Comparison of ENCODE assay signal across 19 cellular contexts in genomic region chrX:150940844-150941495, GRCh38.
"Had no signal": no experiment of that assay in that cellular context is flagged by ENCODE, and none has a peak within 500 bp of the region (broad histone marks: within the 10 kb centered on the region; RNA-seq: fewer than 3 reads in every experiment).

No MANE protein-coding gene starts in this region.

- H3K9me3 Mint-ChIP-seq: activated CD4-positive, alpha-beta memory T cell treated with anti-CD3 and anti-CD28 coated beads for 36 hours; activated naive CD4-positive, alpha-beta T cell treated with anti-CD3 and anti-CD28 coated beads, Interleukin-2, amount 50 U/mL, for 72 hours; activated T-cell treated with anti-CD3 and anti-CD28 coated beads, Interleukin-2, amount 50 U/mL, for 4 hours had no signal

- H3K4me3 ChIP-seq: body of pancreas, psoas muscle, sigmoid colon, stomach, vagina had no signal

- H3K36me3 ChIP-seq: sigmoid colon, stomach, vagina had no signal

- H3K27me3 ChIP-seq: body of pancreas, sigmoid colon, stomach, vagina had no signal

- H3K4me3 Mint-ChIP-seq: activated CD4-positive, alpha-beta memory T cell treated with anti-CD3 and anti-CD28 coated beads for 36 hours; activated T-cell treated with anti-CD3 and anti-CD28 coated beads, Interleukin-2, amount 50 U/mL, for 4 hours; central memory CD8-positive, alpha-beta T cell; endodermal cell; immature natural killer cell; naive thymus-derived CD4-positive, alpha-beta T cell had no signal

- H3K4me1 Mint-ChIP-seq: central memory CD8-positive, alpha-beta T cell; immature natural killer cell; naive thymus-derived CD4-positive, alpha-beta T cell had no signal

- DNase-seq: activated CD4-positive, alpha-beta memory T cell treated with anti-CD3 and anti-CD28 coated beads for 36 hours; activated CD4-positive, CD25-positive, alpha-beta regulatory T cell treated with anti-CD3 and anti-CD28 coated beads, Interleukin-2, amount 50 U/mL, for 72 hours; activated effector memory CD4-positive, alpha-beta T cell treated with anti-CD3 and anti-CD28 coated beads, Interleukin-2, amount 50 U/mL, for 16 hours; activated T-cell treated with anti-CD3 and anti-CD28 coated beads, Interleukin-2, amount 50 U/mL, for 4 hours; amniotic stem cell; body of pancreas; dermis blood vessel endothelial cell; endodermal cell; immature natural killer cell; naive thymus-derived CD4-positive, alpha-beta T cell; occipital lobe; psoas muscle; sigmoid colon; stimulated activated CD4-positive, alpha-beta T cell treated with anti-CD3 and anti-CD28 coated beads, Interleukin-2, amount 100 ng/mL, for 48 hours; stomach; T-helper 9 cell had no signal

- H3K27ac ChIP-seq: body of pancreas, psoas muscle, sigmoid colon, stomach, vagina had no signal

- ATAC-seq: activated naive CD4-positive, alpha-beta T cell treated with anti-CD3 and anti-CD28 coated beads, Interleukin-2, amount 50 U/mL, for 72 hours; activated T-cell treated with anti-CD3 and anti-CD28 coated beads, Interleukin-2, amount 50 U/mL, for 4 hours; body of pancreas; naive thymus-derived CD4-positive, alpha-beta T cell; psoas muscle had no signal

- H3K27me3 Mint-ChIP-seq: activated CD4-positive, alpha-beta memory T cell treated with anti-CD3 and anti-CD28 coated beads for 36 hours; naive thymus-derived CD4-positive, alpha-beta T cell had no signal

- H3K4me1 ChIP-seq: psoas muscle, sigmoid colon, stomach, vagina had no signal

- H3K9me3 ChIP-seq: body of pancreas, psoas muscle, vagina had no signal

- H3K27ac Mint-ChIP-seq: activated CD4-positive, alpha-beta memory T cell treated with anti-CD3 and anti-CD28 coated beads for 36 hours; endodermal cell; immature natural killer cell; naive thymus-derived CD4-positive, alpha-beta T cell had no signal
